8 cellular contexts compared by ENCODE assay signal in genomic region chr6:145028144-145028818, GRCh38.
A peak's percentile ranks its signal among the peaks of the same experiment; 100 is the strongest.
DNase-seq lines count a peak whose midpoint lies in the region; ATAC-seq, FAIRE-seq and TF ChIP-seq lines count a peak whose summit lies in the region.

No MANE protein-coding gene starts in this region.

- no peaks in the 10 kb centered on the region for H3K36me3 ChIP-seq in upper lobe of right lung

- TF ChIP-seq CTCF in LNCAP (IDR thresholded peaks at IDR 0.05) (peak; percentile 83), upper lobe of right lung (IDR thresholded peaks at IDR 0.05) (peak; percentile 44)

- ATAC-seq in GM21786 (IDR thresholded peaks at IDR 0.05; ENCODE audit: unreplicated experiment) = peak; percentile 66
- ATAC-seq in left ventricle myocardium superior = peak; percentile 46
- ATAC-seq in upper lobe of right lung = peak; percentile 39

- H3K9me3 ChIP-seq in upper lobe of right lung = no peaks in the 10 kb centered on the region

- FAIRE-seq in TTC549 (lab: Jason Lieb, UNC) = peak; percentile 63

- DNase-seq in SIG-M5 treated with dmso at 0.1 percent for 504 hours (lab: John Stamatoyannopoulos, UW; ENCODE audit: unreplicated experiment) (peak; percentile 50), SIG-M5 (lab: John Stamatoyannopoulos, UW) (no peak), left ventricle myocardium superior (no peak), upper lobe of right lung (no peak), GF-D8 (lab: John Stamatoyannopoulos, UW) (no peak)

- intact Hi-C loops in left ventricle myocardium superior (cut with micrococcal nuclease) (loop anchor here (5.0 kb wide), 1 partner anchor 184 kb away; no protein-coding TSS in a partner anchor), upper lobe of right lung (cut with DNase I) (no loop called here)

- H3K4me1 ChIP-seq in upper lobe of right lung = no peaks in the 10 kb centered on the region

- H3K27ac ChIP-seq in upper lobe of right lung = no peak overlapping the region

- H3K4me3 ChIP-seq in upper lobe of right lung = no peak overlapping the region

- H3K27me3 ChIP-seq in upper lobe of right lung = no peaks in the 10 kb centered on the region
